10 cellular contexts compared by ENCODE assay signal in genomic region chr3:188594137-188594536, GRCh38.
DNase-seq lines count a peak whose midpoint lies in the region; ATAC-seq, FAIRE-seq and TF ChIP-seq lines count a peak whose summit lies in the region.
"Had no signal": no experiment of that assay in that cellular context is flagged by ENCODE, and none has a peak within 500 bp of the region (broad histone marks: within the 10 kb centered on the region; RNA-seq: fewer than 3 reads in every experiment).

No MANE protein-coding gene starts in this region.

- H3K27ac ChIP-seq in cingulate gyrus (ENCODE audit: low read depth, low read length) (peak overlapping the region; percentile 58), lung (ENCODE audit: low read depth in 1 of 2, low read length in 1 of 2) (no peak overlapping the region)
- H3K27ac ChIP-seq in CD4-positive, alpha-beta T cell (ENCODE audit: low read depth, low read length): no peak overlapping the region

- H3K4me3 Mint-ChIP-seq in CD4-positive, alpha-beta T cell: no peak overlapping the region

- H3K36me3 ChIP-seq in lung (ENCODE audit: control insufficient read depth in 2 of 2, insufficient read depth in 2 of 2, low read length in 2 of 2): no peaks in the 10 kb centered on the region

- CTCF ChIA-PET in CD4-positive, alpha-beta T cell (lab: Charles Lee): no interaction called here

- H3K27me3 Mint-ChIP-seq in CD4-positive, alpha-beta T cell: no peaks in the 10 kb centered on the region

- no peak for FAIRE-seq in urothelium cell line (lab: Jason Lieb, UNC)

- DNase-seq in Right ventricle myocardium superior (no peak), Right ventricle myocardium inferior (ENCODE audit: missing footprints) (no peak), lung (ENCODE audit: low spot score) (no peak), urothelium cell line (ENCODE audit: low spot score) (peak; percentile 12), NCI-H2107 (lab: John Stamatoyannopoulos, UW) (no peak)
- DNase-seq in CD4-positive, alpha-beta T cell: no peak
- DNase-seq: NCI-H1694; stimulated activated CD4-positive, alpha-beta T cell treated with anti-CD3 and anti-CD28 coated beads, Interleukin-2, amount 100 ng/mL, for 24 hours had no signal

- no peaks in the 10 kb centered on the region for H3K9me3 ChIP-seq in lung (ENCODE audit: control insufficient read depth in 2 of 2, insufficient read depth in 1 of 2, low read length in 1 of 2)
- no peaks in the 10 kb centered on the region for H3K9me3 ChIP-seq in CD4-positive, alpha-beta T cell (ENCODE audit: control insufficient read depth, low read length)

- H3K4me3 ChIP-seq in lung: no peak overlapping the region

- no peaks in the 10 kb centered on the region for H3K4me1 Mint-ChIP-seq in CD4-positive, alpha-beta T cell (ENCODE audit: low read depth)

- H3K27ac Mint-ChIP-seq in CD4-positive, alpha-beta T cell: no peak overlapping the region

- H3K36me3 Mint-ChIP-seq in CD4-positive, alpha-beta T cell (ENCODE audit: low read depth): no peaks in the 10 kb centered on the region

- no peaks in the 10 kb centered on the region for H3K27me3 ChIP-seq in lung (ENCODE audit: control insufficient read depth, insufficient read depth)
- H3K27me3 ChIP-seq in CD4-positive, alpha-beta T cell (ENCODE audit: control insufficient read depth, insufficient read depth, low read length): no peaks in the 10 kb centered on the region

- peak; percentile 41 for ATAC-seq in Right ventricle myocardium superior (ENCODE audit: poor library complexity)
- no peak for ATAC-seq in Right ventricle myocardium inferior
- peak; percentile 62 for ATAC-seq in lung (ENCODE audit: insufficient read depth, low FRiP score)
- no peak for ATAC-seq in CD4-positive, alpha-beta T cell (ENCODE audit: poor library complexity)
- no peak for ATAC-seq in HG03280 (IDR thresholded peaks at IDR 0.05; ENCODE audit: unreplicated experiment)

- 63 to 64% methylated on average over 2 of the region's 2 CpGs for WGBS in lung, 2 donors

- POLR2A ChIA-PET in CD4-positive, alpha-beta T cell (lab: Charles Lee): no interaction called here

- TF ChIP-seq CTCF in lung (IDR thresholded peaks at IDR 0.05; ENCODE audit: control extremely low read depth, extremely low read depth): no peak
- TF ChIP-seq CTCF in CD4-positive, alpha-beta T cell (IDR thresholded peaks at IDR 0.05): no peak

- no peaks in the 10 kb centered on the region for H3K9me3 Mint-ChIP-seq in CD4-positive, alpha-beta T cell

- H3K4me1 ChIP-seq in lung (ENCODE audit: control insufficient read depth in 2 of 2, insufficient read depth in 2 of 2, low read length in 2 of 2): peaks cover 0 to 19% of the 10 kb centered on the region in 2 donors

- intact Hi-C loops in Right ventricle myocardium superior (cut with DNase I) (no loop called here), Right ventricle myocardium inferior (cut with DNase I) (no loop called here)
- intact Hi-C loops in CD4-positive, alpha-beta T cell (cut with DNase I, micrococcal nuclease): loop anchor here in 1 of 2 experiments (10.0 kb wide), 1 partner anchor 509 kb away; no protein-coding TSS in a partner anchor

Comparison
In these comparisons a context has a peak if more than half of its experiments do, and no peak if none do; other contexts are left out.
1. ATAC-seq: peak in Right ventricle myocardium superior (single experiment) and lung (single experiment); none in Right ventricle myocardium inferior (single experiment), CD4-positive, alpha-beta T cell (single experiment) and HG03280 (single experiment).